In the genomic region with DNA sequence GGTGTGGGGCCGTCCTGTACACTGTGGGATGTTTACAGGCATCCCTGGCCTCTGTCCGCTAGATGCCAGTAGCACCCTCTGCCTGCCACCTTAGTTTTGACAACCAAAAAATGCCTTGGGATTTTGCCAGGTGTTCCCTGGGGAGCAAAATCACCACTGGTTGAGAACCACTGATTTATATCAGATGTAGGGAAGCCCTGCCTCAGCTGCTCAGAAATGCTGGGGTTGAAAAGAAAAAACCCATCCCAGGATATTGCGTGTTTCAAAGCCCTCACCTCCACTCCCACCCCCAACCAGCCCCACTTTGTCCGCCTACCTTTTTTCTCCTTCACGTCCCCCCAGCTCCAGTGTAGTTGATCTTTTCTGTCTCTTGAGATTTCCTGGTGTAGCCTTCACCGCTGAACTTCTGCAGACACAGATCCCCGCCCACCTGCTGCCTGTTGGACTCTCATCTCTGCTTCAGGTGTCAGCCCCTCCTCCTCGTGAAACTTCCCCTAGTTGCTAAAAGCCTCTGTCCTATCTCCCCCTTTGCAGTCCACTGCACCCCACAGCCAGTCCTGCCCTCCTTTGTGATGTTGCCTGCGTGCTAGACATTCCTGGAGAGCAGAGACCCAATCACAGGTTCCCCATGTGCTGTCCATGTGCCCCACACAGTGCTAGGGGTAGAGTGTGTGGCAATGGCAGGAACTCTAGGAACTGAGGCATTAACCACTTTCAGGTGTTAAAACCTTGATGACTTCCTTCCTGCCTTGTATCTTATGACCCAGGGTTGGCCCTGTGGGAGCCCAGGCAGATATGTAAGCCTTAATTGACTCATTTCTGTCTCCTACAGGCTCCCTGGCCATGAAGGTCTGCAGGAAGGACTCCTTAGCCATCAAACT, we compare ENCODE assay signal across 8 cellular contexts.
A peak's percentile ranks its signal among the peaks of the same experiment; 100 is the strongest.
DNase-seq lines count a peak whose midpoint lies in the region; ATAC-seq and TF ChIP-seq lines count a peak whose summit lies in the region.

No MANE protein-coding gene starts in this region.

- H3K27me3 ChIP-seq in mesendoderm (ENCODE audit: insufficient read depth, low read length, poor library complexity) (no peaks in the 10 kb centered on the region), esophagus squamous epithelium (no peaks in the 10 kb centered on the region)

- H3K4me2 ChIP-seq in mesendoderm (ENCODE audit: low read length) = no peak overlapping the region

- H3K36me3 Mint-ChIP-seq in T-cell = no peaks in the 10 kb centered on the region

- TF ChIP-seq CTCF in C4-2B (conservative IDR thresholded peaks at IDR 0.05) (peak; percentile 63), esophagus squamous epithelium (IDR thresholded peaks at IDR 0.05) (peak in 1 of 6 experiments; percentile 5)

- no peak overlapping the region for H2BK15ac ChIP-seq in mesendoderm (replicated peaks; ENCODE audit: low read depth)

- DNase-seq in T-cell = peak in 24 of 34 experiments; percentile 1 to 29 (median 7)
- DNase-seq in mesendoderm = peak; percentile 72
- DNase-seq in ACHN = no peak
- no peak for DNase-seq in esophagus squamous epithelium (lab: John Stamatoyannopoulos, UW)
- no peak for DNase-seq in middle frontal gyrus (ENCODE audit: extremely low spot score, low spot score)

- H3K36me3 ChIP-seq in mesendoderm (ENCODE audit: control insufficient read depth, insufficient read depth, low read length) (no peaks in the 10 kb centered on the region), esophagus squamous epithelium (no peaks in the 10 kb centered on the region)

- H4K5ac ChIP-seq in mesendoderm (ENCODE audit: low read length) = no peak overlapping the region

- no peak overlapping the region for H3K27ac ChIP-seq in C4-2B
- H3K27ac ChIP-seq in mesendoderm (ENCODE audit: low read depth, low read length) = peak overlapping the region; percentile 18
- no peak overlapping the region for H3K27ac ChIP-seq in esophagus squamous epithelium

- H3K56ac ChIP-seq in mesendoderm (ENCODE audit: low read length) = no peak overlapping the region

- CTCF ChIA-PET in T-cell (lab: Charles Lee) = interaction anchor here in 1 of 2 donors (0.9 kb wide), 1 partner anchor 23 kb away, joined by 3 read pairs; no protein-coding TSS in a partner anchor

- no peak overlapping the region for H3K27ac Mint-ChIP-seq in T-cell

- TF ChIP-seq POLR2A in esophagus squamous epithelium (IDR thresholded peaks at IDR 0.05) = no peak

- no peak overlapping the region for H2AK5ac ChIP-seq in mesendoderm (ENCODE audit: low read length)

- H3K79me2 ChIP-seq in mesendoderm (ENCODE audit: control insufficient read depth, insufficient read depth, low read length) = no peaks in the 10 kb centered on the region

- no peak overlapping the region for H3K4ac ChIP-seq in mesendoderm (ENCODE audit: low read depth, low read length)

- POLR2A ChIA-PET in T-cell (lab: Charles Lee) = no interaction called here

- no peaks in the 10 kb centered on the region for H3K9me3 ChIP-seq in esophagus squamous epithelium

- H3K9ac ChIP-seq in mesendoderm (ENCODE audit: low read length) = no peak overlapping the region

- no peaks in the 10 kb centered on the region for H3K9me3 Mint-ChIP-seq in T-cell

- H3K18ac ChIP-seq in mesendoderm (ENCODE audit: low read length) = no peak overlapping the region

- H3K4me3 ChIP-seq in mesendoderm (ENCODE audit: low read length) (no peak overlapping the region), esophagus squamous epithelium (no peak overlapping the region)

- in situ Hi-C loops in ACHN (cut with HindIII; ENCODE audit: low pct_ligation_motif_present, low pct_unique_long_range_greater_than_20kb, low sequenced_read_pairs) = no loop called here

- H4K8ac ChIP-seq in mesendoderm (ENCODE audit: low read depth, low read length) = no peak overlapping the region

- no peaks in the 10 kb centered on the region for H3K79me1 ChIP-seq in mesendoderm (ENCODE audit: low read length)

- H2BK5ac ChIP-seq in mesendoderm (ENCODE audit: low read length) = no peak overlapping the region

- intact Hi-C loops in esophagus squamous epithelium (cut with DNase I) = no loop called here

- H3K23ac ChIP-seq in mesendoderm (ENCODE audit: low read length) = no peak overlapping the region

- peaks cover 0 to 9% of the 10 kb centered on the region in 2 donors for H3K27me3 Mint-ChIP-seq in T-cell

- H3K4me1 Mint-ChIP-seq in T-cell = peaks cover 12 to 20% (median 13%) of the 10 kb centered on the region in 3 donors

- peak overlapping the region in 1 of 3 donors; percentile 50 for H3K4me3 Mint-ChIP-seq in T-cell

- H3K4me1 ChIP-seq in mesendoderm (ENCODE audit: control insufficient read depth, low read depth, low read length) (peaks cover 7% of the 10 kb centered on the region), esophagus squamous epithelium (no peaks in the 10 kb centered on the region)

- no CpG with 5 or more reads among the region's 9 CpGs for WGBS in mesendoderm (ENCODE audit: extremely low coverage, insufficient coverage, low lambda C conversion rate)
- WGBS in esophagus squamous epithelium, 2 donors = 80 to 81% methylated on average over 8 of the region's 9 CpGs

- ATAC-seq in GM18861 (IDR thresholded peaks at IDR 0.05; ENCODE audit: unreplicated experiment) (peak; percentile 79), HG03025 (IDR thresholded peaks at IDR 0.05; ENCODE audit: low FRiP score, unreplicated experiment) (peak; percentile 75), T-cell (replicated peaks in 1 of 4) (peak; percentile 31 to 78 (median 55))

- no peak overlapping the region for H2BK120ac ChIP-seq in mesendoderm (ENCODE audit: low read depth, low read length)

Comparison
In these comparisons a context has a peak if more than half of its experiments do, and no peak if none do; other contexts are left out.
1. DNase-seq: peak in T-cell (24 of 34) and mesendoderm (single experiment); none in ACHN (single experiment), esophagus squamous epithelium (single experiment) and middle frontal gyrus (single experiment).
2. Peak in every context shown above with its lines, with median percentiles within 50 percentile points of each other: ATAC-seq.